In the genomic region with DNA sequence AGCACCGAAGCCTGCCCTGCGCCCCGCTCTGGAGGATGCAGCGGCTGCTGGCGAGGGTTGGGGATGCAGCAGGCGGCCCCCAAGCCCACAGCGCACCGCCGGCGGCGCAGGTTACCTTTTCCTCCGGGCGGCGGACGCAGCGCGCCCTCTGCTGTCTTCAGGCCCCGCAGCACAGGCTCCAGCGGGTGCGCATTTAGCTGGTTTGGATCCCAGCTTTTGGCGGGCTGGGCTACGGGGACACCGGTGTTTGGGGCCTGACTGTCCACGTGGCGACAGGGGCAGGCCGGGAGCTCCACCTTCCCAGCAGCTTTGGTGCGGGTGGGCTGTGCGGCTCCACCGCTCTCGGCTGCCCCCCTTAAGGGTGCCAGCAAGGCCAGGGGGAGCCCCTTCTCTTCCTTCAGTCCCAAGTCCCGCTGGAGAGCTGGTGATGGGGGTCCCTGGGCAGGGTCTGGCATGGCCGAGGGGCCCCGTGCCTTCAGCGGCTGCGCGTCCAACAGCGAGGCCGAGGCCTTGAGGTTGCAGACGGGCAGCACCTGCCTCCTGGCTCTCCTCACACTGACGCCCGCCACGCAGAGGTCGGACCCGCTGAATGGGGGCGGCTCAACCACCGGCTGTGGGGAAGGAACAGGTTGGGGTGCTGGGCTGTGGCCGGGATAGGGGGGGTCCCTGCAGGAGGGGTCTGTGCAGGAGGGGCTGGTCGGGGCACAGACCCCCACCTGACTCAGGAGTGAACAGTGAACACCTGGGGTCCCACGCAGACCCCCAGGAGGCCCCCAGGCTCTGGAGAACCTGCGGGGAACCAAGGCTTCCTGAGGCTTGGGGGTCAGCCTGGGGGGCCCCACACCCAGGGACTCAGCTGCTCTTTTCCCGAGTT, we compare ENCODE assay signal across 8 cellular contexts. TPM values are rescaled to one million over a fixed set of nuclear protein-coding genes. Genes with fewer than 3 reads are reported as not detected.
A peak's percentile ranks its signal among the peaks of the same experiment; 100 is the strongest.
DNase-seq lines count a peak whose midpoint lies in the region; ATAC-seq, FAIRE-seq and TF ChIP-seq lines count a peak whose summit lies in the region.

No MANE protein-coding gene starts in this region.

- H3K9me2 ChIP-seq in SU-DHL-6 (replicated peaks; ENCODE audit: insufficient read depth, low read length), result no peaks in the 10 kb centered on the region

- peaks cover 11% of the 10 kb centered on the region for H3K4me1 Mint-ChIP-seq in activated naive CD8-positive, alpha-beta T cell treated with anti-CD3 and anti-CD28 coated beads for 36 hours

- H3K4me3 Mint-ChIP-seq in activated naive CD8-positive, alpha-beta T cell treated with anti-CD3 and anti-CD28 coated beads for 36 hours, result no peak overlapping the region

- H3K27me3 ChIP-seq in SU-DHL-6 (ENCODE audit: low read length), result no peaks in the 10 kb centered on the region
- H3K27me3 ChIP-seq in cardiac muscle cell, result peaks cover 30% of the 10 kb centered on the region

- H3K36me3 ChIP-seq in SU-DHL-6 (ENCODE audit: low read length) (no peaks in the 10 kb centered on the region), cardiac muscle cell (no peaks in the 10 kb centered on the region)

- no peak overlapping the region for H3K27ac Mint-ChIP-seq in activated naive CD8-positive, alpha-beta T cell treated with anti-CD3 and anti-CD28 coated beads for 36 hours

- H3K4me3 ChIP-seq in GM12875 (ENCODE audit: low read depth, low read length), result no peak overlapping the region
- H3K4me3 ChIP-seq in SU-DHL-6 (ENCODE audit: insufficient read depth, low read length, poor library complexity, severe bottlenecking), result no peak overlapping the region
- peak overlapping the region; percentile 4 for H3K4me3 ChIP-seq in cardiac muscle cell

- peaks cover 15% of the 10 kb centered on the region for H3K27me3 Mint-ChIP-seq in activated naive CD8-positive, alpha-beta T cell treated with anti-CD3 and anti-CD28 coated beads for 36 hours

- no peak for ATAC-seq in GM21619 (IDR thresholded peaks at IDR 0.05; ENCODE audit: unreplicated experiment)

- no peaks in the 10 kb centered on the region for H3K9me3 ChIP-seq in SU-DHL-6 (ENCODE audit: insufficient read depth, low read length)
- no peaks in the 10 kb centered on the region for H3K9me3 ChIP-seq in cardiac muscle cell (ENCODE audit: low read depth)

- no peak overlapping the region for H3K9ac ChIP-seq in SU-DHL-6 (ENCODE audit: low read length)

- H3K4me1 ChIP-seq in cardiac muscle cell (ENCODE audit: low read depth), result no peaks in the 10 kb centered on the region

- no peaks in the 10 kb centered on the region for H3K9me3 Mint-ChIP-seq in activated naive CD8-positive, alpha-beta T cell treated with anti-CD3 and anti-CD28 coated beads for 36 hours

- no peak overlapping the region for H3K27ac ChIP-seq in SU-DHL-6 (ENCODE audit: low read depth, low read length)
- no peak overlapping the region for H3K27ac ChIP-seq in cardiac muscle cell

- intact Hi-C loops in posterior vena cava (cut with DNase I), result loop anchor here (1.0 to 2.0 kb wide), 3 partner anchors 40 to 104 kb away; no protein-coding TSS in a partner anchor

- H3F3A ChIP-seq in SU-DHL-6 (ENCODE audit: insufficient read depth), result no peaks in the 10 kb centered on the region

- H2AFZ ChIP-seq in SU-DHL-6 (ENCODE audit: low read depth, low read length, severe bottlenecking), result no peak overlapping the region

- FAIRE-seq in urothelium cell line (lab: Jason Lieb, UNC), result peak; percentile 86

- H3K36me3 Mint-ChIP-seq in activated naive CD8-positive, alpha-beta T cell treated with anti-CD3 and anti-CD28 coated beads for 36 hours, result no peaks in the 10 kb centered on the region

- no peaks in the 10 kb centered on the region for H3K79me2 ChIP-seq in SU-DHL-6 (ENCODE audit: insufficient read depth, low read length)

- DNase-seq in activated naive CD8-positive, alpha-beta T cell treated with anti-CD3 and anti-CD28 coated beads for 36 hours, result peak; percentile 90
- DNase-seq in cardiac muscle cell (ENCODE audit: low read depth in 1 of 2, low spot score in 1 of 2) (peak; percentile 76 to 85), posterior vena cava (ENCODE audit: low spot score) (peak; percentile 92), urothelium cell line (ENCODE audit: low spot score) (peak; percentile 93)

- no peaks in the 10 kb centered on the region for H4K20me1 ChIP-seq in SU-DHL-6 (ENCODE audit: low read depth, low read length)

- H3K4me2 ChIP-seq in SU-DHL-6 (ENCODE audit: low read depth, low read length, poor library complexity, severe bottlenecking), result no peak overlapping the region

- peak; percentile 92 for TF ChIP-seq CTCF in GM12875 (IDR thresholded peaks at IDR 0.05; ENCODE audit: borderline replicate concordance, insufficient read depth, low read depth, low read length)
- TF ChIP-seq CTCF in LNCAP (IDR thresholded peaks at IDR 0.05), result peak; percentile 95
- peak; percentile 80 for TF ChIP-seq CTCF in SU-DHL-6 (IDR thresholded peaks at IDR 0.05; ENCODE audit: insufficient read depth, low read length, poor library complexity, severe bottlenecking)
- peak; percentile 85 for TF ChIP-seq CTCF in cardiac muscle cell (IDR thresholded peaks at IDR 0.05; ENCODE audit: low read depth, low read length)

RNA-seq across cellular contexts. Expression of a gene that starts 18.0 kb away (rescaled TPM):
- total RNA-seq in activated naive CD8-positive, alpha-beta T cell treated with anti-CD3 and anti-CD28 coated beads for 36 hours, result not detected
- total RNA-seq in cardiac muscle cell, result 1.8 TPM in 1 of 2 replicates, not detected in the other
- not detected in 2 replicates for polyA plus RNA-seq in cardiac muscle cell
- total RNA-seq in posterior vena cava, result not detected

RNA-seq across cellular contexts. Expression of a gene that starts 27.5 kb away (rescaled TPM):
- total RNA-seq in activated naive CD8-positive, alpha-beta T cell treated with anti-CD3 and anti-CD28 coated beads for 36 hours, result not detected
- total RNA-seq in cardiac muscle cell (not detected in 2 replicates), posterior vena cava (not detected)
- not detected in 2 replicates for polyA plus RNA-seq in cardiac muscle cell

RNA-seq across cellular contexts. Expression of a gene that starts 54.7 kb away (rescaled TPM):
- 1 to 10 TPM; 1.5 to 2.1 TPM for total RNA-seq in activated naive CD8-positive, alpha-beta T cell treated with anti-CD3 and anti-CD28 coated beads for 36 hours
- total RNA-seq in cardiac muscle cell (0.11 and 0.27 TPM in 2 replicates), posterior vena cava (under 1 TPM; 0.19 to 0.28 TPM)
- 0.32 TPM in 1 of 2 replicates, not detected in the other for polyA plus RNA-seq in cardiac muscle cell

RNA-seq across cellular contexts. Expression of a gene that starts 59.3 kb away (rescaled TPM):
- total RNA-seq in activated naive CD8-positive, alpha-beta T cell treated with anti-CD3 and anti-CD28 coated beads for 36 hours, result under 1 TPM; 0.14 to 0.23 TPM
- total RNA-seq in cardiac muscle cell, result 0.18 TPM in 1 of 2 replicates, not detected in the other
- polyA plus RNA-seq in cardiac muscle cell, result 1.1 TPM in 1 of 2 replicates, not detected in the other
- under 1 TPM; 0.43 to 0.56 TPM for total RNA-seq in posterior vena cava
